7 cellular contexts compared by ENCODE assay signal in genomic region chr15:55897560-55898336, GRCh38.
DNase-seq lines count a peak whose midpoint lies in the region; ATAC-seq and TF ChIP-seq lines count a peak whose summit lies in the region.

No MANE protein-coding gene starts in this region.

- no peak for ATAC-seq in stimulated activated effector memory CD8-positive, alpha-beta T cell treated with anti-CD3 and anti-CD28 coated beads, Interleukin-12 subunit alpha, Interleukin-12 subunit beta, amount 100 ng/mL, for 72 hours
- no peak for ATAC-seq in HG02970 (IDR thresholded peaks at IDR 0.05; ENCODE audit: low FRiP score, unreplicated experiment)

- peaks cover 7% of the 10 kb centered on the region for H3K4me1 ChIP-seq in ES-I3 (ENCODE audit: insufficient read depth, low read length)

- peak overlapping the region; percentile 70 for H3K27ac Mint-ChIP-seq in osteocyte (ENCODE audit: unreplicated experiment)
- no peak overlapping the region for H3K27ac Mint-ChIP-seq in stimulated activated effector memory CD8-positive, alpha-beta T cell treated with anti-CD3 and anti-CD28 coated beads, Interleukin-12 subunit alpha, Interleukin-12 subunit beta, amount 100 ng/mL, for 72 hours

- no peaks in the 10 kb centered on the region for H3K36me3 Mint-ChIP-seq in osteocyte (ENCODE audit: unreplicated experiment)
- H3K36me3 Mint-ChIP-seq in stimulated activated effector memory CD8-positive, alpha-beta T cell treated with anti-CD3 and anti-CD28 coated beads, Interleukin-12 subunit alpha, Interleukin-12 subunit beta, amount 100 ng/mL, for 72 hours = no peaks in the 10 kb centered on the region

- H3K4me1 Mint-ChIP-seq in osteocyte (ENCODE audit: unreplicated experiment) = peaks cover 31% of the 10 kb centered on the region
- no peaks in the 10 kb centered on the region for H3K4me1 Mint-ChIP-seq in stimulated activated effector memory CD8-positive, alpha-beta T cell treated with anti-CD3 and anti-CD28 coated beads, Interleukin-12 subunit alpha, Interleukin-12 subunit beta, amount 100 ng/mL, for 72 hours

- H3K27me3 Mint-ChIP-seq in osteocyte (ENCODE audit: unreplicated experiment) = no peaks in the 10 kb centered on the region

- DNase-seq in HS-5 (ENCODE audit: low read depth) (peak; percentile 72), SHP77 (lab: John Stamatoyannopoulos, UW) (peak; percentile 43 to 62), fibroblast of peridontal ligament (ENCODE audit: extremely low read depth) (peak; percentile 74), osteocyte (ENCODE audit: extremely low spot score, unreplicated experiment) (no peak)
- DNase-seq in stimulated activated effector memory CD8-positive, alpha-beta T cell treated with anti-CD3 and anti-CD28 coated beads, Interleukin-12 subunit alpha, Interleukin-12 subunit beta, amount 100 ng/mL, for 72 hours (ENCODE audit: low spot score in 2 of 2) = no peak

- H3K36me3 ChIP-seq in ES-I3 (ENCODE audit: insufficient read depth, low read length) = no peaks in the 10 kb centered on the region

- H3K9me3 ChIP-seq in ES-I3 (ENCODE audit: control insufficient read depth, insufficient read depth, low read length) = no peaks in the 10 kb centered on the region

- H3K4me3 Mint-ChIP-seq in osteocyte (ENCODE audit: unreplicated experiment) = no peak overlapping the region
- H3K4me3 Mint-ChIP-seq in stimulated activated effector memory CD8-positive, alpha-beta T cell treated with anti-CD3 and anti-CD28 coated beads, Interleukin-12 subunit alpha, Interleukin-12 subunit beta, amount 100 ng/mL, for 72 hours = no peak overlapping the region

- no peaks in the 10 kb centered on the region for H3K9me3 Mint-ChIP-seq in osteocyte (ENCODE audit: unreplicated experiment)
- no peaks in the 10 kb centered on the region for H3K9me3 Mint-ChIP-seq in stimulated activated effector memory CD8-positive, alpha-beta T cell treated with anti-CD3 and anti-CD28 coated beads, Interleukin-12 subunit alpha, Interleukin-12 subunit beta, amount 100 ng/mL, for 72 hours

- H3K9ac ChIP-seq in ES-I3 (ENCODE audit: low read depth, low read length) = peak overlapping the region; percentile 13; the same call in 1 of the 2 replicates

- TF ChIP-seq CTCF in osteocyte (IDR thresholded peaks at IDR 0.05) = peak; percentile 74

Comparison
In these comparisons a context has a peak if more than half of its experiments do, and no peak if none do; other contexts are left out.
1. DNase-seq: peak in HS-5 (single experiment), SHP77 (2 of 2) and fibroblast of peridontal ligament (single experiment); none in osteocyte (single experiment) and stimulated activated effector memory CD8-positive, alpha-beta T cell treated with anti-CD3 and anti-CD28 coated beads, Interleukin-12 subunit alpha, Interleukin-12 subunit beta, amount 100 ng/mL, for 72 hours (0 of 2).